ENCODE assay signal across 16 cellular contexts in the genomic region with DNA sequence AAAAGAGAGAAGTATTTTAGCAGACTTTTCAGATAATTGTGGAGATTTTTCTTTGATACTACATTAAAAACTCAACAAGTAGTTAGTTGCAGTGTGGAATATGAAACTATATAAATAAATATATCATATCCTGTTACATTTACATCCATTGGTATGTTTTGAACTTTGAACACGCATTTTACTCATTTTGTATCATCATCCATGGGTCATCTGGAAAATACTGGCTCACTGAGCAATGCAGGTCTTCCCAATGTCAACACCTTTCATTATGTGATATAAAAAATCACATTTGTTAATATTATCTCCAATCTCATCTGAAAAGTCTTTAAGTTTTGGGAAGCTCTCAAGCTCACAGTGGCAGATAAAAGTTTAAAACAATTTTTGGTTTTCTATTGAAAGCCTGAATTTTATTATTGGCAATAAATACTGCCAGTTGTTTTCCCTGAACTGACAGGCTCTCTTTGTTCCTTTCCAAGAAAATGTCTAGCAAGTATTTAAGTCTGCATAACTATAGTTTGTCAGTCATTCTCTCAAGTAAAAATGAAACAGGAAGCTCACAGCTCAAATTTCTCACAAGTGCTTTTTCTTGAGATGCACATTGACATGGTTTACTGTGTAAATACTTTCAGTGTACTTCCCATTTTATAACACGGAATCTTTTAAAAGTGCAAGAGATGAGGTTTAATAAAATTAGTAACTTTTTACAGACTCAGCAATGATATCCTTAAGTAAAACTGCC.
"Had no signal": no experiment of that assay in that cellular context is flagged by ENCODE, and none has a peak within 500 bp of the region (broad histone marks: within the 10 kb centered on the region; RNA-seq: fewer than 3 reads in every experiment).

No MANE protein-coding gene starts in this region.

- H3K9me3 ChIP-seq: adrenal gland, sigmoid colon had no signal

- H3K4me1 ChIP-seq: adrenal gland, foreskin keratinocyte, sigmoid colon had no signal

- H3K4me3 ChIP-seq: adrenal gland, sigmoid colon had no signal

- DNase-seq: activated CD4-positive, alpha-beta T cell treated with anti-CD3 and anti-CD28 coated beads, Interleukin-2, amount 10 ng/mL, durations not matched to agents 24 days and 14 days; activated CD8-positive, alpha-beta memory T cell treated with anti-CD3 and anti-CD28 coated beads for 24 hours; activated naive CD4-positive, alpha-beta T cell treated with anti-CD3 and anti-CD28 coated beads for 36 hours; adrenal gland; foreskin keratinocyte; head of caudate nucleus; left colon; natural killer cell; sigmoid colon; stimulated activated naive CD4-positive, alpha-beta T cell; T-helper 1 cell; trophoblast cell had no signal

- H3K27me3 ChIP-seq: foreskin keratinocyte, sigmoid colon had no signal

- H3K27ac Mint-ChIP-seq: activated CD4-positive, alpha-beta T cell treated with anti-CD3 and anti-CD28 coated beads, Interleukin-2, amount 10 ng/mL, durations not matched to agents 24 days and 14 days; activated naive CD4-positive, alpha-beta T cell treated with anti-CD3 and anti-CD28 coated beads for 36 hours; activated T-helper 17 cell treated with anti-CD3 and anti-CD28 coated beads, Interleukin-2, amount 50 U/mL, for 72 hours; natural killer cell; WTC11 had no signal

- H3K4me1 Mint-ChIP-seq: activated T-helper 17 cell treated with anti-CD3 and anti-CD28 coated beads, Interleukin-2, amount 50 U/mL, for 72 hours; central memory CD8-positive, alpha-beta T cell; natural killer cell had no signal

- H3K36me3 Mint-ChIP-seq: natural killer cell had no signal

- H3K27ac ChIP-seq: adrenal gland, foreskin keratinocyte, sigmoid colon had no signal

- H3K4me3 Mint-ChIP-seq: activated CD4-positive, alpha-beta T cell treated with anti-CD3 and anti-CD28 coated beads, Interleukin-2, amount 10 ng/mL, durations not matched to agents 24 days and 14 days; activated naive CD4-positive, alpha-beta T cell treated with anti-CD3 and anti-CD28 coated beads for 36 hours; activated T-helper 17 cell treated with anti-CD3 and anti-CD28 coated beads, Interleukin-2, amount 50 U/mL, for 72 hours; central memory CD8-positive, alpha-beta T cell; natural killer cell; WTC11 had no signal

- H3K36me3 ChIP-seq: adrenal gland, sigmoid colon had no signal

- H3K27me3 Mint-ChIP-seq: activated CD4-positive, alpha-beta T cell treated with anti-CD3 and anti-CD28 coated beads, Interleukin-2, amount 10 ng/mL, durations not matched to agents 24 days and 14 days had no signal

- H3K9me3 Mint-ChIP-seq: activated naive CD4-positive, alpha-beta T cell treated with anti-CD3 and anti-CD28 coated beads for 36 hours; activated T-helper 17 cell treated with anti-CD3 and anti-CD28 coated beads, Interleukin-2, amount 50 U/mL, for 72 hours; central memory CD8-positive, alpha-beta T cell; natural killer cell had no signal

- ATAC-seq: activated T-helper 17 cell treated with anti-CD3 and anti-CD28 coated beads, Interleukin-2, amount 50 U/mL, for 72 hours; esophagus mucosa; foreskin keratinocyte; left colon; natural killer cell; WTC11 had no signal
